Comparison of ENCODE assay signal across 19 cellular contexts in the genomic region with DNA sequence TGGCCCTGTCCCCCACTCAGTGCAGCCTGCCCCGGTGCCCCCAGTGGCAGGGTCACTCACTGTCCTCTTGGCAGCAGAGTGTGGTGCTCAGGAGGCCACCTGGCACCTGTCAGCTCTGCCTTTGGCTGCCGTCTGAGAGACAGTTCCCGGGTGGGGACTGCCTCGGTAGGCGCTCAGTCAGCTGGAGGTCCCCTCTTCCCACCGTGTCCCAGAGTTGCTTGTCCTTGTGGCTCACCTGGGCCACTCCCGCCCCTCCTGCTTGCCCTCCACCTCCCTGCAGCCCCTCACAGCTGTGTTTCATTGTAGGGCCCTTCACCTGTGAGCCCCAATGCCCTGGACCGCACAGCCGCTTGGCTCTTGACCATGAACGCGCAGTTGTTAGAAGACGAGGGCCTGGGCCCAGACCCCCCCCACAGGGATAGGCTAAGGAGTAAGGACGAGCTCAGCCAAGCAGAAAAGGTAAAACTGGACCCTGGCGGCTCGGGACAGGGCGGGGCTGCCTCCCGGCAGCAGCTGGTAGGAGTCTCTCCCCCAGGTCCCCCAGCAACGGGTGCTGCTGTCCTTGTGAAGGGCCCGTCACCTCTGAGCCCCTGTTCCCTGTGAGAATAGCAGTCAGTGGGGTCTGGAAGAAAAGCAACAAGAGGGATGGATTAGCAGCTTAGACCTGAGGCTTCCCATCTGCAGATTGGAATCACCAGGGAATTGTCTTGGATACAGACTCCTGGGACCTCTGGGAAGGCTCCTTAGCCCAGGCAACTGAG.
A peak's percentile ranks its signal among the peaks of the same experiment; 100 is the strongest.
DNase-seq lines count a peak whose midpoint lies in the region; ATAC-seq and TF ChIP-seq lines count a peak whose summit lies in the region.
"Had no signal": no experiment of that assay in that cellular context is flagged by ENCODE, and none has a peak within 500 bp of the region (broad histone marks: within the 10 kb centered on the region; RNA-seq: fewer than 3 reads in every experiment).

No MANE protein-coding gene starts in this region.

- intact Hi-C loops in Right ventricle myocardium inferior (cut with DNase I) (no loop called here), mucosa of descending colon (cut with DNase I, micrococcal nuclease) (no loop called here)

- no peak for TF ChIP-seq EP300 in tibial nerve (IDR thresholded peaks at IDR 0.05)

- H3K4me3 Mint-ChIP-seq in activated T-cell treated with anti-CD3 and anti-CD28 coated beads, Interleukin-2, amount 50 U/mL, for 24 hours, result no peak overlapping the region
- H3K4me3 Mint-ChIP-seq: activated CD8-positive, alpha-beta T cell treated with anti-CD3 and anti-CD28 coated beads, Interleukin-2, amount 10 ng/mL, durations not matched to agents 7 days and 5 days; mesothelial cell of epicardium had no signal

- TF ChIP-seq POLR2A in tibial nerve (IDR thresholded peaks at IDR 0.05), result no peak

- H3K9me3 ChIP-seq in mucosa of descending colon, result no peaks in the 10 kb centered on the region
- H3K9me3 ChIP-seq in tibial nerve, result peaks cover 0 to 6% (median 2%) of the 10 kb centered on the region in 4 donors
- H3K9me3 ChIP-seq: colonic mucosa had no signal

- H3K4me1 Mint-ChIP-seq in activated T-cell treated with anti-CD3 and anti-CD28 coated beads, Interleukin-2, amount 50 U/mL, for 24 hours (ENCODE audit: low read depth), result no peaks in the 10 kb centered on the region
- H3K4me1 Mint-ChIP-seq: mesothelial cell of epicardium had no signal

- no peak overlapping the region for H3K27ac Mint-ChIP-seq in activated T-cell treated with anti-CD3 and anti-CD28 coated beads, Interleukin-2, amount 50 U/mL, for 24 hours
- H3K27ac Mint-ChIP-seq: activated CD8-positive, alpha-beta T cell treated with anti-CD3 and anti-CD28 coated beads, Interleukin-2, amount 10 ng/mL, durations not matched to agents 7 days and 5 days; mesothelial cell of epicardium had no signal

- H3K9me3 Mint-ChIP-seq in activated T-cell treated with anti-CD3 and anti-CD28 coated beads, Interleukin-2, amount 50 U/mL, for 24 hours, result no peaks in the 10 kb centered on the region

- ATAC-seq in Right ventricle myocardium inferior (no peak), mucosa of descending colon (peak; percentile 5), HG03045 (IDR thresholded peaks at IDR 0.05; ENCODE audit: unreplicated experiment) (no peak)
- ATAC-seq: activated CD8-positive, alpha-beta T cell treated with anti-CD3 and anti-CD28 coated beads, Interleukin-2, amount 10 ng/mL, durations not matched to agents 7 days and 5 days; HCT116 had no signal

- no peaks in the 10 kb centered on the region for H3K36me3 ChIP-seq in mucosa of descending colon (ENCODE audit: low read depth)
- H3K36me3 ChIP-seq in tibial nerve, result peaks cover 0 to 80% (median 0%) of the 10 kb centered on the region in 3 donors

- peak overlapping the region; percentile 42 to 86 (median 76) for H3K27ac ChIP-seq in tibial nerve
- H3K27ac ChIP-seq: colonic mucosa, PC-9 had no signal

- DNase-seq in NCI-H82 (lab: John Stamatoyannopoulos, UW) (peak; percentile 16), NCI-H82 treated with DMSO at 0.1 percent for 48 hours (lab: John Stamatoyannopoulos, UW; ENCODE audit: unreplicated experiment) (no peak), Right ventricle myocardium inferior (ENCODE audit: missing footprints) (peak; percentile 64), mucosa of descending colon (peak in 2 of 3 donors; percentile 18 to 45), tibial nerve (ENCODE audit: low spot score in 2 of 2) (no peak), NCI-H1436 (lab: John Stamatoyannopoulos, UW) (no peak)
- no peak for DNase-seq in activated T-cell treated with anti-CD3 and anti-CD28 coated beads, Interleukin-2, amount 50 U/mL, for 24 hours
- DNase-seq: 8988T; activated CD8-positive, alpha-beta T cell treated with anti-CD3 and anti-CD28 coated beads, Interleukin-2, amount 10 ng/mL, durations not matched to agents 7 days and 5 days; C1 segment of cervical spinal cord; colonic mucosa; MM.1S; NCI-H187 treated with DMSO at 0.1 percent for 48 hours; NCI-H510A treated with DMSO at 0.1 percent for 48 hours; PC-9; stimulated activated CD4-positive, alpha-beta T cell treated with anti-CD3 and anti-CD28 coated beads, Interleukin-4, amount 100 ng/mL, for 1 hour had no signal

- TF ChIP-seq CTCF in mucosa of descending colon (IDR thresholded peaks at IDR 0.05) (no peak), tibial nerve (IDR thresholded peaks at IDR 0.05) (no peak)

- 87 to 91% methylated on average over 17 to 18 of the region's 19 CpGs for WGBS in tibial nerve, 2 donors

- no peaks in the 10 kb centered on the region for H3K27me3 ChIP-seq in tibial nerve
- H3K27me3 ChIP-seq: colonic mucosa had no signal

- peaks cover 4% of the 10 kb centered on the region for H3K27me3 Mint-ChIP-seq in activated T-cell treated with anti-CD3 and anti-CD28 coated beads, Interleukin-2, amount 50 U/mL, for 24 hours

- H3K36me3 Mint-ChIP-seq in activated T-cell treated with anti-CD3 and anti-CD28 coated beads, Interleukin-2, amount 50 U/mL, for 24 hours (ENCODE audit: low read depth), result no peaks in the 10 kb centered on the region

- no peak overlapping the region for H3K4me3 ChIP-seq in mucosa of descending colon
- H3K4me3 ChIP-seq in tibial nerve, result no peak overlapping the region
- H3K4me3 ChIP-seq: colonic mucosa, PC-9 had no signal

- H3K4me1 ChIP-seq in mucosa of descending colon (ENCODE audit: low read depth) (no peaks in the 10 kb centered on the region), tibial nerve (peaks cover 0 to 60% (median 20%) of the 10 kb centered on the region in 4 donors)
- H3K4me1 ChIP-seq: colonic mucosa had no signal

Comparison
In these comparisons a context has a peak if more than half of its experiments do, and no peak if none do; other contexts are left out.
1. DNase-seq: peak in NCI-H82 (single experiment), Right ventricle myocardium inferior (single experiment) and mucosa of descending colon (2 of 3); none in NCI-H82 treated with DMSO at 0.1 percent for 48 hours (single experiment), tibial nerve (0 of 2), NCI-H1436 (single experiment) and activated T-cell treated with anti-CD3 and anti-CD28 coated beads, Interleukin-2, amount 50 U/mL, for 24 hours (single experiment).